1 cellular context compared by ENCODE assay signal in the genomic region with DNA sequence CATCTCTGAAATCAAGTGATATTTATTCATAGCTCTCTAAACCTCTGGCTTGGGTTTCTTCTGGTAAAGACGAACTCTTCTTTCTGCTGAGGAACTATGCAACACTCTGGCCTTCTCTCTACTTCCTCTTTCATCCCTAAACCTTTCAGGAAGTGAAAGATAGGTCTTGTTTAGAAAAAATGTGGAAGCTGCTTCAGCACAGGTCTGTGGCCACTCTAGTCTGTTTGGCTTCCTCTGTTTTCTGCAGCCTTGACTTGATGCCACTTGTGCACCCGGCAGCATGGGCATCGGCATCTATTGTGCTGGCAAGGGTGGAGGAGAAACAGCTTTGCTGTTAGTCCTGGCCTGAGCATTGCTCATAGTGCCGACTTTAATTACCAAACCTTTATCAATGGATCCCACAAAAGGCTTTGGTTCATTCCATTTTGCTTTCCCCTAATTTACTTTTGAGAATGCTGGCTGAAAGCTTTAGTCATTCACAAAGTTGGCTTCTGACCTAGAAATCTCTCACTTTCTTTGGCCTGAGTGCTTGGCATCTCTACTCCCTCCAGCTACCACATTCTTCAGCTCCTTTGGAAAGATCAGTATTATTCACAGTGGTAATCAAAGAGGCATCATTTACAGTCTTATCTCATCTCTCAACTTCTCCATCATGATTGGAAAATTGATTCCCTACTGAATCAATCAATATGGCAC.
TF ChIP-seq lines count a peak whose summit lies in the region.

No MANE protein-coding gene starts in this region.

TF ChIP-seq in HepG2, 621 proteins besides CTCF, POLR2A, EP300 and RAD21:
- TF ChIP-seq ZBTB33 (CRISPR knock-in tag; IDR thresholded peaks at IDR 0.05) = no peak
